ENCODE assay signal across 30 cellular contexts in genomic region chr10:131249238-131249956, GRCh38.
A peak's percentile ranks its signal among the peaks of the same experiment; 100 is the strongest.
DNase-seq lines count a peak whose midpoint lies in the region; ATAC-seq, FAIRE-seq and TF ChIP-seq lines count a peak whose summit lies in the region.
"Had no signal": no experiment of that assay in that cellular context is flagged by ENCODE, and none has a peak within 500 bp of the region (broad histone marks: within the 10 kb centered on the region; RNA-seq: fewer than 3 reads in every experiment).

No MANE protein-coding gene starts in this region.

- peaks cover 5% of the 10 kb centered on the region; the same call in 1 of the 2 replicates for H3K23me2 ChIP-seq in H1 (ENCODE audit: low read depth, low read length)

- no peak for TF ChIP-seq RAD21 in H1 (IDR thresholded peaks at IDR 0.05 in 1 of 2, conservative IDR thresholded peaks at IDR 0.05 in 1 of 2; ENCODE audit: low read depth in 2 of 2, low read length in 2 of 2)

- no peak for TF ChIP-seq EP300 in H1 (IDR thresholded peaks at IDR 0.05; ENCODE audit: borderline replicate concordance in 1 of 2, low read depth in 2 of 2, low read length in 2 of 2)

- no peak overlapping the region for H2BK12ac ChIP-seq in H1 (ENCODE audit: low read depth, low read length)

- no peak for TF ChIP-seq CTCF in H1 (IDR thresholded peaks at IDR 0.05; ENCODE audit: control extremely low read depth in 1 of 3, insufficient read depth in 1 of 3, low read depth in 1 of 3, low read length in 3 of 3)
- no peak for TF ChIP-seq CTCF in osteoblast (IDR thresholded peaks at IDR 0.05; ENCODE audit: extremely low read depth, low read depth, low read length)

- peak overlapping the region in 9 of 10 experiments; percentile 3 to 60 (median 43); a peak in 16 of 20 replicates for H3K4me3 ChIP-seq in BLaER1 treated with 17β-estradiol and CSF1 and Interleukin-3, amounts not matched to agents 10 nM and 100 nM
- H3K4me3 ChIP-seq in H1 (ENCODE audit: extremely low read depth in 1 of 4, insufficient read depth in 2 of 4, low read depth in 3 of 4, low read length in 4 of 4) (no peak overlapping the region), osteoblast (ENCODE audit: insufficient read depth, low read length) (no peak overlapping the region)
- H3K4me3 ChIP-seq: esophagus squamous epithelium, PC-9, stomach, tibial nerve had no signal

- WGBS in H1 (ENCODE audit: extremely low coverage in 1 of 2, insufficient coverage in 1 of 2, insufficient read length in 1 of 2, insufficient replicate concordance in 2 of 2, low coverage in 1 of 2, low lambda C conversion rate in 2 of 2, missing lambda C conversion rate in 1 of 2), 2 experiments, result 82% methylated on average over 16 of the region's 16 CpGs; no CpG with 5 or more reads in 1 of the 2 experiments

- no peak overlapping the region for H4K91ac ChIP-seq in H1 (replicated peaks; ENCODE audit: insufficient read length, low read length)

- H3K56ac ChIP-seq in H1 (replicated peaks; ENCODE audit: insufficient read length, low read depth, low read length), result no peak overlapping the region

- no peak overlapping the region for H4K5ac ChIP-seq in H1 (ENCODE audit: insufficient read length, low read depth, low read length)

- peaks cover 66 to 100% (median 100%) of the 10 kb centered on the region in 10 experiments for H3K4me1 ChIP-seq in BLaER1 treated with 17β-estradiol and CSF1 and Interleukin-3, amounts not matched to agents 10 nM and 100 nM
- H3K4me1 ChIP-seq in H1 (replicated peaks in 1 of 4; ENCODE audit: control insufficient read depth in 3 of 4, insufficient read depth in 4 of 4, low read length in 3 of 4) (peaks cover 0 to 10% (median 6%) of the 10 kb centered on the region in 4 experiments; a peak in 5 of 7 replicates), osteoblast (ENCODE audit: insufficient read depth, low read length) (no peaks in the 10 kb centered on the region)
- H3K4me1 ChIP-seq: esophagus squamous epithelium, stomach, tibial nerve had no signal

- H2BK120ac ChIP-seq in H1 (replicated peaks; ENCODE audit: low read depth, low read length), result no peak overlapping the region

- CTCF ChIA-PET in H1 (lab: Charles Lee; ENCODE audit: partially characterized antibody), result interaction anchor here (1.0 to 1.2 kb wide), 2 partner anchors 9 to 165 kb away, joined by 4 to 5 read pairs; no protein-coding TSS in a partner anchor

- peak; percentile 90 for DNase-seq in NCI-H146 (lab: John Stamatoyannopoulos, UW)
- no peak for DNase-seq in H1 (ENCODE audit: low read depth in 1 of 2, low spot score in 2 of 2)
- peak; percentile 38 for DNase-seq in osteoblast (ENCODE audit: insufficient read length, low spot score, missing footprints)
- no peak for DNase-seq in NCI-H2227 (lab: John Stamatoyannopoulos, UW; ENCODE audit: unreplicated experiment)
- DNase-seq in NCI-H524 (lab: John Stamatoyannopoulos, UW), result no peak
- DNase-seq: activated CD4-positive, alpha-beta memory T cell treated with anti-CD3 and anti-CD28 coated beads for 36 hours; activated CD4-positive, CD25-positive, alpha-beta regulatory T cell treated with anti-CD3 and anti-CD28 coated beads, Interleukin-2, amount 50 U/mL, for 72 hours; activated CD8-positive, alpha-beta memory T cell treated with anti-CD3 and anti-CD28 coated beads, Interleukin-2, amount 50 U/mL, for 48 hours; anterior cingulate cortex; EL; esophagus squamous epithelium; foreskin melanocyte; KG1; MM.1S; NCI-H1694 treated with DMSO at 0.1 percent for 48 hours; NCI-H446 treated with DMSO at 0.1 percent for 48 hours; NK-92 treated with Interleukin-12 subunit alpha and Interleukin-12 subunit beta, amount 100 ng/mL, for 24 hours; nucleus accumbens; PC-9; stomach; T-helper 2 cell had no signal

- H4K20me1 ChIP-seq in BLaER1 treated with 17β-estradiol and CSF1 and Interleukin-3, amounts not matched to agents 10 nM and 100 nM, result no peaks in the 10 kb centered on the region
- peaks cover 0 to 3% of the 10 kb centered on the region in 2 experiments for H4K20me1 ChIP-seq in H1 (replicated peaks in 1 of 2; ENCODE audit: control insufficient read depth in 1 of 2, insufficient read depth in 2 of 2, low read length in 2 of 2)
- no peaks in the 10 kb centered on the region for H4K20me1 ChIP-seq in osteoblast (ENCODE audit: insufficient read depth, low read length)

- H2AFZ ChIP-seq in H1 (ENCODE audit: low read length) (no peak overlapping the region), osteoblast (ENCODE audit: low read length) (no peak overlapping the region)
- H2AFZ ChIP-seq: PC-9 had no signal

- H2BK5ac ChIP-seq in H1 (ENCODE audit: low read depth, low read length), result no peak overlapping the region

- peaks cover 4% of the 10 kb centered on the region; the same call in 1 of the 2 replicates for H3K79me1 ChIP-seq in H1 (ENCODE audit: low read depth, low read length)

- FAIRE-seq in H1 (lab: Jason Lieb, UNC), result no peak
- FAIRE-seq: bronchial epithelial cell, endometrium, GM12892 had no signal

- peaks cover 0 to 5% (median 0%) of the 10 kb centered on the region in 11 experiments; a peak in 1 of 22 replicates for H3K36me3 ChIP-seq in BLaER1 treated with 17β-estradiol and CSF1 and Interleukin-3, amounts not matched to agents 10 nM and 100 nM
- H3K36me3 ChIP-seq in H1 (ENCODE audit: control insufficient read depth in 2 of 4, insufficient read depth in 4 of 4, low read length in 3 of 4) (no peaks in the 10 kb centered on the region), osteoblast (ENCODE audit: insufficient read depth, low read length) (no peaks in the 10 kb centered on the region)
- H3K36me3 ChIP-seq: esophagus squamous epithelium, stomach, tibial nerve had no signal

- H2AK5ac ChIP-seq in H1 (ENCODE audit: low read depth, low read length), result no peak overlapping the region

- POLR2A ChIA-PET in H1 (lab: Charles Lee; ENCODE audit: partially characterized antibody), result no interaction called here

- H3K27me3 ChIP-seq in BLaER1 treated with 17β-estradiol and CSF1 and Interleukin-3, amounts not matched to agents 10 nM and 100 nM, result peaks cover 0 to 25% (median 0%) of the 10 kb centered on the region in 11 experiments; a peak in 5 of 22 replicates
- H3K27me3 ChIP-seq in H1 (replicated peaks in 1 of 4; ENCODE audit: control insufficient read depth in 3 of 4, extremely low read depth in 1 of 4, insufficient read depth in 3 of 4, low read length in 3 of 4) (no peaks in the 10 kb centered on the region), osteoblast (ENCODE audit: insufficient read depth, low read length) (no peaks in the 10 kb centered on the region)
- H3K27me3 ChIP-seq: tibial nerve had no signal

- H3K27ac ChIP-seq in BLaER1 treated with 17β-estradiol and CSF1 and Interleukin-3, amounts not matched to agents 10 nM and 100 nM, result peak overlapping the region in 7 of 11 experiments; percentile 50 to 80 (median 59); a peak in 13 of 22 replicates
- H3K27ac ChIP-seq in H1 (ENCODE audit: low read depth, low read length) (no peak overlapping the region), osteoblast (ENCODE audit: low read depth, low read length) (no peak overlapping the region)
- H3K27ac ChIP-seq: esophagus squamous epithelium, PC-9, stomach, tibial nerve had no signal

- no peak overlapping the region for H3K14ac ChIP-seq in H1 (ENCODE audit: insufficient read length)

- H4K8ac ChIP-seq in H1 (ENCODE audit: extremely low read depth, insufficient read depth, low read length), result peak overlapping the region; percentile 18; the same call in 1 of the 2 replicates

- H3K9ac ChIP-seq in BLaER1 treated with 17β-estradiol and CSF1 and Interleukin-3, amounts not matched to agents 10 nM and 100 nM, result peak overlapping the region in 10 of 11 experiments; percentile 5 to 80 (median 55); a peak in 19 of 22 replicates
- no peak overlapping the region for H3K9ac ChIP-seq in H1 (replicated peaks in 1 of 4; ENCODE audit: extremely low read depth in 1 of 4, low read depth in 3 of 4, low read length in 3 of 4)

- H3K4me2 ChIP-seq in BLaER1 treated with 17β-estradiol and CSF1 and Interleukin-3, amounts not matched to agents 10 nM and 100 nM, result peak overlapping the region; percentile 73 to 99 (median 89)
- no peak overlapping the region for H3K4me2 ChIP-seq in H1 (ENCODE audit: insufficient read depth in 1 of 2, low read depth in 2 of 2, low read length in 2 of 2)
- no peak overlapping the region for H3K4me2 ChIP-seq in osteoblast (ENCODE audit: insufficient read depth, low read length)
- H3K4me2 ChIP-seq: PC-9 had no signal

- no peak overlapping the region for H2BK20ac ChIP-seq in H1 (ENCODE audit: low read length)

- TF ChIP-seq POLR2A in H1 (IDR thresholded peaks at IDR 0.05; ENCODE audit: control extremely low read depth in 1 of 2, low read depth in 2 of 2, low read length in 2 of 2), result no peak

- no peak overlapping the region for H3K18ac ChIP-seq in H1 (ENCODE audit: extremely low read depth, low read length)

- H3K9me3 ChIP-seq in BLaER1 treated with 17β-estradiol and CSF1 and Interleukin-3, amounts not matched to agents 10 nM and 100 nM (replicated peaks in 1 of 11), result peaks cover 0 to 8% (median 0%) of the 10 kb centered on the region in 11 experiments; a peak in 2 of 22 replicates
- H3K9me3 ChIP-seq in H1 (ENCODE audit: insufficient read depth in 2 of 2, low read depth in 1 of 2, low read length in 1 of 2) (no peaks in the 10 kb centered on the region), osteoblast (ENCODE audit: low read depth, low read length) (peaks cover 5% of the 10 kb centered on the region)
- H3K9me3 ChIP-seq: esophagus squamous epithelium, stomach, tibial nerve had no signal

- H2BK15ac ChIP-seq in H1 (ENCODE audit: low read length), result no peak overlapping the region

- H3K4ac ChIP-seq in H1 (replicated peaks; ENCODE audit: insufficient read length, low read depth, low read length), result no peak overlapping the region

- ATAC-seq in HG02852 (IDR thresholded peaks at IDR 0.05; ENCODE audit: unreplicated experiment), result no peak
- ATAC-seq: activated naive CD4-positive, alpha-beta T cell treated with anti-CD3 and anti-CD28 coated beads, Interleukin-2, amount 50 U/mL, for 72 hours; activated T-helper 17 cell treated with anti-CD3 and anti-CD28 coated beads, Interleukin-2, amount 50 U/mL, for 72 hours; Right ventricle myocardium inferior had no signal

- H3K23ac ChIP-seq in H1 (ENCODE audit: insufficient read length), result no peak overlapping the region

- H3K79me2 ChIP-seq in H1 (ENCODE audit: control insufficient read depth in 1 of 2, insufficient read depth in 2 of 2, low read length in 2 of 2), result no peaks in the 10 kb centered on the region
- H3K79me2 ChIP-seq in osteoblast (ENCODE audit: insufficient read depth, low read length), result no peaks in the 10 kb centered on the region

TF ChIP-seq in H1, 55 proteins besides CTCF, POLR2A, EP300 and RAD21:
- no peak for TF ChIP-seq TAF1 (IDR thresholded peaks at IDR 0.05; ENCODE audit: low read depth, low read length)
- TF ChIP-seq TBP (IDR thresholded peaks at IDR 0.05; ENCODE audit: low read depth, low read length), result no peak
- no peak for TF ChIP-seq E2F6 (IDR thresholded peaks at IDR 0.05)
- TF ChIP-seq NANOG (IDR thresholded peaks at IDR 0.05; ENCODE audit: insufficient read depth, low read depth, low read length, poor library complexity, severe bottlenecking), result no peak

Comparison
In these comparisons a context has a peak if more than half of its experiments do, and no peak if none do; other contexts are left out.
1. H3K27ac ChIP-seq: peak in BLaER1 treated with 17β-estradiol and CSF1 and Interleukin-3, amounts not matched to agents 10 nM and 100 nM (7 of 11); none in H1 (single experiment) and osteoblast (single experiment).
2. H3K4me2 ChIP-seq: peak in BLaER1 treated with 17β-estradiol and CSF1 and Interleukin-3, amounts not matched to agents 10 nM and 100 nM (11 of 11); none in H1 (0 of 2) and osteoblast (single experiment).
3. H3K4me3 ChIP-seq: peak in BLaER1 treated with 17β-estradiol and CSF1 and Interleukin-3, amounts not matched to agents 10 nM and 100 nM (9 of 10); none in H1 (0 of 4) and osteoblast (single experiment).
4. H3K9ac ChIP-seq: peak in BLaER1 treated with 17β-estradiol and CSF1 and Interleukin-3, amounts not matched to agents 10 nM and 100 nM (10 of 11); none in H1 (0 of 4).
5. DNase-seq: peak in NCI-H146 (single experiment) and osteoblast (single experiment); none in H1 (0 of 2), NCI-H2227 (single experiment) and NCI-H524 (0 of 2).